In the genomic region with DNA sequence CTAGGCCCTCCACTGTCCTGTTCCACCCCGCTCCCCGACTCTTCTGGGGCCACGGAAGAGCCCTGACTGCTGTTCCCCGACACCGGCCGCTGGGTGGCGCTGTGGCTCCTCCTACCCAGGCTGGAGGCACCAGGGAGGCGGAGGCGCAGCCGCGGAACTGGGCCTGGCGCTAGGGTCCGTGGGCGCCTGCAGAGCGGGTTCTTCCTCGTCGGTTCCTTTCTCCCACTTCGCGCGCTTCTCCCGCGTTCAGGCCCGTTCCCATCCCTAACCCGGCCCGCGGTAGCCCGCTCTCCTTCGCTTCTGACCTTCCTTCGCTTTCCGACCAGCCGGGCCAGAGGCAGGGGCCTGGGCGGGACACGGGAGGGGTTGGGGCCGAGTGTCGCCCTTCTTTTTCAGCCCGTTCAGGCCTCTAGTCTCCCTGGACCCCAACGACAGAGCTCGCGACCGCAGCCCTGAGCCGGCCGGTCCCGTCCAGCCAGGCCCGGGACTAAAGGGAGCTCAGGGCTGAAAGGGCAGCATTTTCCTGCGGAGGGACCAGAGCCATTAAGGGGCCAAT, we compare ENCODE assay signal across 8 cellular contexts. TPM values are rescaled to one million over a fixed set of nuclear protein-coding genes. Genes with fewer than 3 reads are reported as not detected.
DNase-seq lines count a peak whose midpoint lies in the region; ATAC-seq, FAIRE-seq and TF ChIP-seq lines count a peak whose summit lies in the region.

No MANE protein-coding gene starts in this region.

- POLR2A ChIA-PET in activated CD8-positive, alpha-beta T cell treated with anti-CD3 and anti-CD28 coated beads, Interleukin-2, amount 10 ng/mL, durations not matched to agents 7 days and 5 days (lab: Charles Lee) = no interaction called here

- H3K4me3 ChIP-seq in ectodermal cell (ENCODE audit: insufficient read depth, low read depth, low read length) = peak overlapping the region; percentile 23

- no peaks in the 10 kb centered on the region for H3K27me3 ChIP-seq in ectodermal cell (ENCODE audit: control insufficient read depth, insufficient read depth, low read length, poor library complexity, severe bottlenecking)

- FAIRE-seq in H54 (lab: Jason Lieb, UNC) = no peak

- no peaks in the 10 kb centered on the region for H3K4me1 ChIP-seq in ectodermal cell (ENCODE audit: control insufficient read depth, insufficient read depth, low read length)

- WGBS in ectodermal cell, 2 experiments = 4% methylated on average over 45 of the region's 45 CpGs

- peaks cover 2% of the 10 kb centered on the region for H3K27me3 Mint-ChIP-seq in activated CD8-positive, alpha-beta T cell treated with anti-CD3 and anti-CD28 coated beads, Interleukin-2, amount 10 ng/mL, durations not matched to agents 7 days and 5 days (ENCODE audit: low read depth)
- peaks cover 4% of the 10 kb centered on the region for H3K27me3 Mint-ChIP-seq in memory B cell

- H3K36me3 ChIP-seq in ectodermal cell (ENCODE audit: control insufficient read depth, insufficient read depth, low read length) = no peaks in the 10 kb centered on the region

- no peak for TF ChIP-seq POLR2A in H54 (IDR thresholded peaks at IDR 0.05; ENCODE audit: low read depth, low read length)

- CTCF ChIA-PET in activated CD8-positive, alpha-beta T cell treated with anti-CD3 and anti-CD28 coated beads, Interleukin-2, amount 10 ng/mL, durations not matched to agents 7 days and 5 days (lab: Charles Lee) = interaction anchor here (1.4 to 4.1 kb wide), 3 partner anchors 80 to 558 kb away, joined by 6 to 22 read pairs (median 15); no protein-coding TSS in a partner anchor

- H3K36me3 Mint-ChIP-seq in activated CD8-positive, alpha-beta T cell treated with anti-CD3 and anti-CD28 coated beads, Interleukin-2, amount 10 ng/mL, durations not matched to agents 7 days and 5 days (ENCODE audit: low read depth) = no peaks in the 10 kb centered on the region
- H3K36me3 Mint-ChIP-seq in memory B cell = no peaks in the 10 kb centered on the region

- ATAC-seq in activated CD8-positive, alpha-beta T cell treated with anti-CD3 and anti-CD28 coated beads, Interleukin-2, amount 10 ng/mL, durations not matched to agents 7 days and 5 days = peak; percentile 92
- ATAC-seq in memory B cell (ENCODE audit: low read depth) = peak; percentile 82

- H3K27ac ChIP-seq in ectodermal cell (ENCODE audit: insufficient read depth, low read depth, low read length, poor library complexity, severe bottlenecking) = no peak overlapping the region

- H3K9me3 ChIP-seq in ectodermal cell (ENCODE audit: control insufficient read depth, low read length) = no peaks in the 10 kb centered on the region

- no peaks in the 10 kb centered on the region for H3K9me3 Mint-ChIP-seq in activated CD8-positive, alpha-beta T cell treated with anti-CD3 and anti-CD28 coated beads, Interleukin-2, amount 10 ng/mL, durations not matched to agents 7 days and 5 days (ENCODE audit: insufficient read depth)
- no peaks in the 10 kb centered on the region for H3K9me3 Mint-ChIP-seq in memory B cell

- peaks cover 14% of the 10 kb centered on the region for H3K4me1 Mint-ChIP-seq in activated CD8-positive, alpha-beta T cell treated with anti-CD3 and anti-CD28 coated beads, Interleukin-2, amount 10 ng/mL, durations not matched to agents 7 days and 5 days (ENCODE audit: low read depth)
- H3K4me1 Mint-ChIP-seq in memory B cell = peaks cover 8% of the 10 kb centered on the region

- in situ Hi-C loops in G401 (cut with HindIII; ENCODE audit: low sequenced_read_pairs) = no loop called here

- peak overlapping the region; percentile 22 for H3K4me3 Mint-ChIP-seq in activated CD8-positive, alpha-beta T cell treated with anti-CD3 and anti-CD28 coated beads, Interleukin-2, amount 10 ng/mL, durations not matched to agents 7 days and 5 days
- peak overlapping the region; percentile 56 for H3K4me3 Mint-ChIP-seq in memory B cell

- H3K27ac Mint-ChIP-seq in activated CD8-positive, alpha-beta T cell treated with anti-CD3 and anti-CD28 coated beads, Interleukin-2, amount 10 ng/mL, durations not matched to agents 7 days and 5 days = no peak overlapping the region
- H3K27ac Mint-ChIP-seq in memory B cell = no peak overlapping the region

- DNase-seq in G401 (ENCODE audit: low spot score) (peak; percentile 7), H54 (ENCODE audit: insufficient read length, low spot score) (peak; percentile 62), NCI-H1048 (lab: John Stamatoyannopoulos, UW) (peak; percentile 16), memory B cell (ENCODE audit: low spot score in 2 of 2) (peak; percentile 43 to 52), DMS79 treated with DMSO at 0.1 percent for 48 hours (lab: John Stamatoyannopoulos, UW) (no peak)
- DNase-seq in activated CD8-positive, alpha-beta T cell treated with anti-CD3 and anti-CD28 coated beads, Interleukin-2, amount 10 ng/mL, durations not matched to agents 7 days and 5 days = peak; percentile 72
- peak; percentile 22 for DNase-seq in stimulated activated CD8-positive, alpha-beta memory T cell treated with anti-CD3 and anti-CD28 coated beads, Interleukin-15, amount 100 ng/mL, for 1 hour (ENCODE audit: low read depth)

RNA-seq across cellular contexts. Expression of a gene that starts 34.3 kb away (rescaled TPM):
- 4.4 and 6.4 TPM in 2 replicates for total RNA-seq in G401 (2014; rRNA removed; shearing (Covaris generic))
- not detected for total RNA-seq in activated CD8-positive, alpha-beta T cell treated with anti-CD3 and anti-CD28 coated beads, Interleukin-2, amount 10 ng/mL, durations not matched to agents 7 days and 5 days
- 5.5 TPM for polyA plus RNA-seq in ectodermal cell (2013, experiment 1 of 4)
- 5.4 TPM for polyA plus RNA-seq in ectodermal cell (2013, experiment 2 of 4)
- polyA plus RNA-seq in ectodermal cell (2013, experiment 3 of 4) = 4.9 TPM
- polyA plus RNA-seq in ectodermal cell (2013, experiment 4 of 4) = 5.3 TPM
